25 cellular contexts compared by ENCODE assay signal in the genomic region with DNA sequence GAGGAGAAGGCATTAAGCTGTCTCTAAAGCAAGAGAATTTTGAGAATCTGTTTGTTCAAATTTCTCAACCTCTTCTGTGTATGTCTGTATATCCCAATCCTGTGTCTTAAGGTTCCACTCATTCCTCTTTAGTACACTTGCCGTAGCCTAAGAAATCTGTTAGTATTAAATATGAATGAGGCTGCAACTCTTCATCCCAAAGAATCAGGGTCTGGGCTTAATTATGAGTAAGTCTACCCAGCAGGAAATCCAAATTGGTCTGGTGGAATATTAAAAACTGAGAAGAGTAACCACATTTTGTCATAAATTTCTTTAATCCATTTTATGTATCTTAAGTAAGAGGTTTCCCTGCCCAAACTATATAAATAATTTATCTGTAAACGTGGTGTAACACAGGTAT.
"Had no signal": no experiment of that assay in that cellular context is flagged by ENCODE, and none has a peak within 500 bp of the region (broad histone marks: within the 10 kb centered on the region; RNA-seq: fewer than 3 reads in every experiment).

No MANE protein-coding gene starts in this region.

- H3K9me3 Mint-ChIP-seq: stimulated activated naive B cell treated with anti-CD40 and anti-IgM and Interleukin-4, amounts not matched to agents 10 μg/mL and 1 μg/mL and 100 μg/mL, for 72 hours had no signal

- H3K36me3 Mint-ChIP-seq: immature natural killer cell; naive thymus-derived CD4-positive, alpha-beta T cell; natural killer cell treated with Interleukin-12 subunit alpha and Interleukin-12 subunit beta and Interleukin-15 and Interleukin-18, amount 100 ng/mL, for 72 hours; stimulated activated naive B cell treated with anti-CD40 and anti-IgM and Interleukin-4, amounts not matched to agents 10 μg/mL and 1 μg/mL and 100 μg/mL, for 72 hours had no signal

- H3K9me3 ChIP-seq: left ventricle myocardium inferior, mucosa of descending colon, ovary, right atrium auricular region, right lobe of liver, testis, thyroid gland, transverse colon, upper lobe of right lung had no signal

- H3K27ac ChIP-seq: left ventricle myocardium inferior, ovary, right atrium auricular region, right lobe of liver, stomach, testis, thyroid gland, transverse colon, upper lobe of right lung had no signal

- H3K27me3 ChIP-seq: ovary, right atrium auricular region, right lobe of liver, stomach, testis, thyroid gland, transverse colon, upper lobe of right lung had no signal

- H3K27me3 Mint-ChIP-seq: naive thymus-derived CD4-positive, alpha-beta T cell; natural killer cell treated with Interleukin-12 subunit alpha and Interleukin-12 subunit beta and Interleukin-15 and Interleukin-18, amount 100 ng/mL, for 72 hours; progenitor cell of endocrine pancreas; stimulated activated naive B cell treated with anti-CD40 and anti-IgM and Interleukin-4, amounts not matched to agents 10 μg/mL and 1 μg/mL and 100 μg/mL, for 72 hours had no signal

- DNase-seq: hypothalamus; immature natural killer cell; islet precursor cell; left ventricle myocardium inferior; midbrain; mucosa of descending colon; naive thymus-derived CD4-positive, alpha-beta T cell; ovary; right lobe of liver; stimulated activated CD4-positive, alpha-beta T cell treated with anti-CD3 and anti-CD28 coated beads, Interleukin-12 subunit alpha, Interleukin-12 subunit beta, amount 100 ng/mL, for 4 hours; stimulated activated CD4-positive, alpha-beta T cell treated with anti-CD3 and anti-CD28 coated beads, Interleukin-15, amount 100 ng/mL, for 24 hours; stimulated activated CD4-positive, alpha-beta T cell treated with anti-CD3 and anti-CD28 coated beads, Interleukin-2, amount 100 ng/mL, for 24 hours; stimulated activated CD4-positive, alpha-beta T cell treated with anti-CD3 and anti-CD28 coated beads, Interleukin-4, amount 100 ng/mL, for 1 hour; stimulated activated naive B cell treated with anti-CD40 and anti-IgM and Interleukin-4, amounts not matched to agents 10 μg/mL and 1 μg/mL and 100 μg/mL, for 72 hours; stimulated activated naive CD8-positive, alpha-beta T cell treated with anti-CD3 and anti-CD28 coated beads, Interleukin-15, Interleukin-2, amounts not matched to agents 100 U/mL and 50 U/mL, for 24 hours; stomach; testis; thyroid gland; transverse colon; upper lobe of right lung had no signal

- H3K4me3 ChIP-seq: left ventricle myocardium inferior, lung, mucosa of descending colon, ovary, right atrium auricular region, right lobe of liver, stomach, testis, thyroid gland, transverse colon, upper lobe of right lung had no signal

- H3K36me3 ChIP-seq: left ventricle myocardium inferior, ovary, right atrium auricular region, right lobe of liver, stomach, thyroid gland, transverse colon, upper lobe of right lung had no signal

- H3K4me1 Mint-ChIP-seq: immature natural killer cell; naive thymus-derived CD4-positive, alpha-beta T cell; stimulated activated naive B cell treated with anti-CD40 and anti-IgM and Interleukin-4, amounts not matched to agents 10 μg/mL and 1 μg/mL and 100 μg/mL, for 72 hours had no signal

- H3K4me3 Mint-ChIP-seq: immature natural killer cell; naive thymus-derived CD4-positive, alpha-beta T cell; natural killer cell treated with Interleukin-12 subunit alpha and Interleukin-12 subunit beta and Interleukin-15 and Interleukin-18, amount 100 ng/mL, for 72 hours; stimulated activated naive B cell treated with anti-CD40 and anti-IgM and Interleukin-4, amounts not matched to agents 10 μg/mL and 1 μg/mL and 100 μg/mL, for 72 hours had no signal

- FAIRE-seq: urothelium cell line had no signal

- H3K4me1 ChIP-seq: left ventricle myocardium inferior, right atrium auricular region, right lobe of liver, stomach, testis, thyroid gland, transverse colon, upper lobe of right lung had no signal

- H3K27ac Mint-ChIP-seq: immature natural killer cell; naive thymus-derived CD4-positive, alpha-beta T cell; natural killer cell treated with Interleukin-12 subunit alpha and Interleukin-12 subunit beta and Interleukin-15 and Interleukin-18, amount 100 ng/mL, for 72 hours; progenitor cell of endocrine pancreas; stimulated activated naive B cell treated with anti-CD40 and anti-IgM and Interleukin-4, amounts not matched to agents 10 μg/mL and 1 μg/mL and 100 μg/mL, for 72 hours had no signal

- ATAC-seq: mucosa of descending colon; naive thymus-derived CD4-positive, alpha-beta T cell; natural killer cell treated with Interleukin-12 subunit alpha and Interleukin-12 subunit beta and Interleukin-15 and Interleukin-18, amount 100 ng/mL, for 72 hours; right lobe of liver; stimulated activated naive B cell treated with anti-CD40 and anti-IgM and Interleukin-4, amounts not matched to agents 10 μg/mL and 1 μg/mL and 100 μg/mL, for 72 hours; stimulated activated naive CD8-positive, alpha-beta T cell treated with anti-CD3 and anti-CD28 coated beads, Interleukin-15, Interleukin-2, amounts not matched to agents 100 U/mL and 50 U/mL, for 24 hours; upper lobe of right lung had no signal
